Comparison of ENCODE assay signal across 1 cellular context in genomic region chr2:217852812-217853211, GRCh38.
TF ChIP-seq lines count a peak whose summit lies in the region.

No MANE protein-coding gene starts in this region.

TF ChIP-seq in HCT116, 20 proteins besides CTCF, POLR2A, EP300 and RAD21 (continued from another document):
- TF ChIP-seq REST (IDR thresholded peaks at IDR 0.05; ENCODE audit: low read depth) (no peak), ZNF274 (IDR thresholded peaks at IDR 0.05; ENCODE audit: low read depth, low read length) (no peak), CEBPB (IDR thresholded peaks at IDR 0.05; ENCODE audit: low read depth) (no peak), EZH2phosphoT487 (IDR thresholded peaks at IDR 0.05; ENCODE audit: borderline replicate concordance) (no peak), EGR1 (IDR thresholded peaks at IDR 0.05; ENCODE audit: low read depth) (no peak), TCF7L2 (IDR thresholded peaks at IDR 0.05; ENCODE audit: borderline replicate concordance, extremely low read depth, insufficient read depth, insufficient read length) (no peak), POLR2AphosphoS5 (IDR thresholded peaks at IDR 0.05; ENCODE audit: low read depth, low read length) (no peak), MAX (IDR thresholded peaks at IDR 0.05) (no peak), ZFX (IDR thresholded peaks at IDR 0.05) (no peak), SIN3A (IDR thresholded peaks at IDR 0.05; ENCODE audit: low read depth) (no peak), EZH2 (IDR thresholded peaks at IDR 0.05) (no peak), ATF3 (IDR thresholded peaks at IDR 0.05) (no peak), ZBTB33 (IDR thresholded peaks at IDR 0.05; ENCODE audit: extremely low read depth, insufficient replicate concordance, low read length) (no peak), ELF1 (IDR thresholded peaks at IDR 0.05; ENCODE audit: borderline replicate concordance, low read depth) (no peak), JUND (IDR thresholded peaks at IDR 0.05) (no peak), SP1 (IDR thresholded peaks at IDR 0.05; ENCODE audit: low read depth) (no peak), SRF (IDR thresholded peaks at IDR 0.05; ENCODE audit: low read depth) (no peak), YY1 (IDR thresholded peaks at IDR 0.05; ENCODE audit: extremely low read depth, insufficient replicate concordance, low read depth, low read length) (no peak)
TF ChIP-seq in HCT116: peak in this region for 0.
